In the genomic region with DNA sequence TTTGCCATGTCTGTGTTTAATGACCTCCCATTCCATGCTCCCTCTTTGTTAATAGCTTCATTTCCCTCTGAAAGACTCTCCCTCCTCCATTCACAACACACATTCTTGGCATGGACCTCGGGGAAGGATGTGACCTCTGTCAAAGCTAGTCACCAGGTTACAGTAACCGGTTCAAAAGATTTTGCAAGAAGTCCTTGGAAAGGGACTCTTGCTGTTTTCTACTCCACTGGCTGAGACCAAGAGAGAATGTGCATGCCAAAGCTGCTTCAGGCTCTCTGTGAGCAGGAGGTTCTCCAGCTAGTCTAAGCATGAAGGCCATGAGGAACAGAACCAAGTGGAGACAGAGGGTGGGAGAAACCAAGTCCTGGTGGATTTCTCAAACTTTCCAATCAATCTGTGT, we compare ENCODE assay signal across 19 cellular contexts.
"Had no signal": no experiment of that assay in that cellular context is flagged by ENCODE, and none has a peak within 500 bp of the region (broad histone marks: within the 10 kb centered on the region; RNA-seq: fewer than 3 reads in every experiment).

No MANE protein-coding gene starts in this region.

- ATAC-seq: K562 had no signal

- H3K27ac ChIP-seq: HL-60, KMS-11 had no signal

- DNase-seq: Kasumi-1, MM.1S, NCI-H1092 treated with DMSO at 0.1 percent for 48 hours, NCI-H1436, NCI-H187, NCI-H2029, NCI-H2081 treated with DMSO at 0.1 percent for 48 hours, NCI-H2171, NCI-H345, NCI-H446 treated with DMSO at 0.1 percent for 48 hours, NCI-H510A treated with DMSO at 0.1 percent for 48 hours, NCI-H526, NCI-H82, RPMI8226, SHP77, SK-N-SH had no signal

- H3K4me3 ChIP-seq: K562 had no signal
